In genomic region chr2:24360050-24360962, GRCh38 we compare ENCODE assay signal across 1 cellular context.
A peak's percentile ranks its signal among the peaks of the same experiment; 100 is the strongest.
TF ChIP-seq lines count a peak whose summit lies in the region.

Gene ITSN2 (minus strand): TSS chr2:24360536. CDS start chr2:24328082, 32,454 bp downstream.

TF ChIP-seq in H1, 55 proteins besides CTCF, POLR2A, EP300 and RAD21:
- TF ChIP-seq CHD2 (IDR thresholded peaks at IDR 0.05; ENCODE audit: low read length) (no peak), FOSL1 (IDR thresholded peaks at IDR 0.05; ENCODE audit: insufficient read depth, low read depth, low read length) (no peak), JUND (IDR thresholded peaks at IDR 0.05; ENCODE audit: low read length) (no peak), RXRA (IDR thresholded peaks at IDR 0.05; ENCODE audit: insufficient read depth, low read depth, low read length) (no peak), GTF2F1 (IDR thresholded peaks at IDR 0.05; ENCODE audit: borderline replicate concordance, low read depth, low read length) (no peak), YY1 (IDR thresholded peaks at IDR 0.05; ENCODE audit: low read depth, low read length) (peak; percentile 95), SP2 (IDR thresholded peaks at IDR 0.05; ENCODE audit: low read length) (no peak), TAF7 (optimal IDR thresholded peaks at IDR 0.05; ENCODE audit: borderline replicate concordance, low read depth, low read length) (peak; percentile 9), GABPA (IDR thresholded peaks at IDR 0.05; ENCODE audit: borderline replicate concordance, insufficient read depth, low read length) (no peak), E2F6 (IDR thresholded peaks at IDR 0.05) (no peak; the same call in 1 of the 2 replicates), ATF2 (IDR thresholded peaks at IDR 0.05; ENCODE audit: low read length) (no peak), CTBP2 (IDR thresholded peaks at IDR 0.05; ENCODE audit: borderline replicate concordance, insufficient read depth, insufficient read length, low read length) (no peak), KDM4A (IDR thresholded peaks at IDR 0.05; ENCODE audit: low read depth, low read length, severe bottlenecking) (peak; percentile 99), ATF3 (IDR thresholded peaks at IDR 0.05; ENCODE audit: insufficient read depth, low read depth, low read length) (no peak), CHD1 (IDR thresholded peaks at IDR 0.05; ENCODE audit: low read depth, low read length) (no peak), BRCA1 (IDR thresholded peaks at IDR 0.05; ENCODE audit: low read depth, low read length) (no peak), TAF1 (IDR thresholded peaks at IDR 0.05; ENCODE audit: low read depth, low read length) (peak; percentile 67), CBX8 (IDR thresholded peaks at IDR 0.05; ENCODE audit: borderline replicate concordance, low read depth, low read length) (no peak), EZH2 (IDR thresholded peaks at IDR 0.05; ENCODE audit: low read depth, low read length, severe bottlenecking) (no peak), JUN (IDR thresholded peaks at IDR 0.05; ENCODE audit: low read depth, low read length) (no peak), NANOG (IDR thresholded peaks at IDR 0.05; ENCODE audit: insufficient read depth, low read depth, low read length, poor library complexity, severe bottlenecking) (no peak), SIN3A (conservative IDR thresholded peaks at IDR 0.05 in 1 of 2, IDR thresholded peaks at IDR 0.05 in 1 of 2; ENCODE audit: low read depth in 1 of 2, low read length in 2 of 2) (peak in 1 of 2 experiments; percentile 51; a peak in 2 of 4 replicates), TBP (IDR thresholded peaks at IDR 0.05; ENCODE audit: low read depth, low read length) (no peak), ZNF274 (IDR thresholded peaks at IDR 0.05; ENCODE audit: borderline replicate concordance, extremely low read depth, low read length) (no peak), BCL11A (IDR thresholded peaks at IDR 0.05; ENCODE audit: low read depth in 2 of 2, low read length in 2 of 2) (no peak), TEAD4 (IDR thresholded peaks at IDR 0.05; ENCODE audit: low read depth, low read length) (no peak), MAX (IDR thresholded peaks at IDR 0.05) (no peak; the same call in 1 of the 2 replicates), CBX5 (IDR thresholded peaks at IDR 0.05; ENCODE audit: low read depth, low read length) (no peak), EGR1 (IDR thresholded peaks at IDR 0.05; ENCODE audit: borderline replicate concordance, low read depth, low read length) (no peak), BACH1 (IDR thresholded peaks at IDR 0.05; ENCODE audit: low read length) (no peak), POU5F1 (IDR thresholded peaks at IDR 0.05; ENCODE audit: low read depth, low read length) (no peak), MAFK (IDR thresholded peaks at IDR 0.05; ENCODE audit: low read depth, low read length) (no peak), CREB1 (IDR thresholded peaks at IDR 0.05) (peak; percentile 72; the same call in 1 of the 2 replicates), SRF (IDR thresholded peaks at IDR 0.05; ENCODE audit: low read depth, low read length) (no peak), KDM1A (IDR thresholded peaks at IDR 0.05; ENCODE audit: borderline replicate concordance, low read length) (no peak), POLR2AphosphoS5 (IDR thresholded peaks at IDR 0.05; ENCODE audit: low read depth, low read length) (peak; percentile 64; the same call in 1 of the 2 replicates), HDAC6 (IDR thresholded peaks at IDR 0.05; ENCODE audit: low read depth, low read length) (no peak), SAP30 (IDR thresholded peaks at IDR 0.05; ENCODE audit: insufficient read depth, insufficient replicate concordance, low read length) (no peak), SIRT6 (IDR thresholded peaks at IDR 0.05; ENCODE audit: low read length) (no peak), RNF2 (IDR thresholded peaks at IDR 0.05; ENCODE audit: borderline replicate concordance, low read depth, low read length, missing control alignments, poor library complexity, severe bottlenecking) (no peak), HDAC2 (IDR thresholded peaks at IDR 0.05; ENCODE audit: borderline replicate concordance in 1 of 2, low read depth in 2 of 2, low read length in 2 of 2) (no peak; a peak in 1 of 4 replicates), PHF8 (conservative IDR thresholded peaks at IDR 0.05; ENCODE audit: low read depth, low read length) (peak; percentile 71), SUZ12 (IDR thresholded peaks at IDR 0.05; ENCODE audit: low read length) (no peak; the same call in 1 of the 2 replicates), CHD7 (IDR thresholded peaks at IDR 0.05; ENCODE audit: insufficient replicate concordance, low read length) (no peak), CEBPB (IDR thresholded peaks at IDR 0.05; ENCODE audit: low read depth, low read length) (no peak), SIX5 (IDR thresholded peaks at IDR 0.05; ENCODE audit: low read depth, low read length) (no peak), TCF12 (IDR thresholded peaks at IDR 0.05; ENCODE audit: low read depth, low read length) (no peak), RBBP5 (IDR thresholded peaks at IDR 0.05; ENCODE audit: borderline replicate concordance, low read depth, low read length) (peak; percentile 87; the same call in 1 of the 2 replicates), SP4 (IDR thresholded peaks at IDR 0.05; ENCODE audit: low read length) (0 out of 2 replicates have a peak, but pooled peaks have one; percentile 17), ASH2L (IDR thresholded peaks at IDR 0.05; ENCODE audit: low read length) (peak; percentile 96)
